26 cellular contexts compared by ENCODE assay signal in genomic region chr17:65433592-65433991, GRCh38.
DNase-seq lines count a peak whose midpoint lies in the region; ATAC-seq lines count a peak whose summit lies in the region.
"Had no signal": no experiment of that assay in that cellular context is flagged by ENCODE, and none has a peak within 500 bp of the region (broad histone marks: within the 10 kb centered on the region; RNA-seq: fewer than 3 reads in every experiment).

No MANE protein-coding gene starts in this region.

- H3K9me3 ChIP-seq in BLaER1 treated with 17β-estradiol and CSF1 and Interleukin-3, amounts not matched to agents 10 nM and 100 nM (replicated peaks in 1 of 11), result peaks cover 13 to 25% (median 22%) of the 10 kb centered on the region in 11 experiments; a peak in 21 of 22 replicates
- H3K9me3 ChIP-seq: pancreas, thyroid gland had no signal

- no peaks in the 10 kb centered on the region for H3K36me3 ChIP-seq in BLaER1 treated with 17β-estradiol and CSF1 and Interleukin-3, amounts not matched to agents 10 nM and 100 nM
- H3K36me3 ChIP-seq: pancreas, thyroid gland had no signal

- H4K20me1 ChIP-seq in BLaER1 treated with 17β-estradiol and CSF1 and Interleukin-3, amounts not matched to agents 10 nM and 100 nM, result no peaks in the 10 kb centered on the region

- no peak overlapping the region for H3K4me3 ChIP-seq in BLaER1 treated with 17β-estradiol and CSF1 and Interleukin-3, amounts not matched to agents 10 nM and 100 nM
- H3K4me3 ChIP-seq: dorsolateral prefrontal cortex, pancreas, thyroid gland had no signal

- H3K4me1 ChIP-seq in BLaER1 treated with 17β-estradiol and CSF1 and Interleukin-3, amounts not matched to agents 10 nM and 100 nM, result peaks cover 11 to 18% (median 15%) of the 10 kb centered on the region in 10 experiments; a peak in 19 of 20 replicates
- H3K4me1 ChIP-seq: foreskin keratinocyte, pancreas had no signal

- H3K27me3 ChIP-seq in BLaER1 treated with 17β-estradiol and CSF1 and Interleukin-3, amounts not matched to agents 10 nM and 100 nM, result peaks cover 0 to 11% (median 7%) of the 10 kb centered on the region in 11 experiments; a peak in 20 of 22 replicates
- H3K27me3 ChIP-seq: foreskin keratinocyte, pancreas, thyroid gland had no signal

- no peak for ATAC-seq in GM21723 (IDR thresholded peaks at IDR 0.05; ENCODE audit: unreplicated experiment)
- ATAC-seq: activated CD4-positive, CD25-positive, alpha-beta regulatory T cell treated with anti-CD3 and anti-CD28 coated beads, Interleukin-2, amount 50 U/mL, for 24 hours; foreskin keratinocyte; naive thymus-derived CD8-positive, alpha-beta T cell; sciatic nerve; SK-N-SH treated with all-trans-retinoic acid at 6 μM for 48 hours; stimulated activated memory B cell treated with anti-CD40 and anti-IgM and Interleukin-4, amounts not matched to agents 10 μg/mL and 1 μg/mL and 100 μg/mL, for 72 hours had no signal

- no peak overlapping the region for H3K9ac ChIP-seq in BLaER1 treated with 17β-estradiol and CSF1 and Interleukin-3, amounts not matched to agents 10 nM and 100 nM

- H3K4me2 ChIP-seq in BLaER1 treated with 17β-estradiol and CSF1 and Interleukin-3, amounts not matched to agents 10 nM and 100 nM, result peak overlapping the region; percentile 31 to 73 (median 59)

- no peak overlapping the region for H3K27ac ChIP-seq in BLaER1 treated with 17β-estradiol and CSF1 and Interleukin-3, amounts not matched to agents 10 nM and 100 nM
- H3K27ac ChIP-seq: dorsolateral prefrontal cortex, foreskin keratinocyte, pancreas, thyroid gland had no signal

- DNase-seq in LoVo (ENCODE audit: low spot score) (peak; percentile 71), amniotic epithelial cell (ENCODE audit: low read depth) (peak; percentile 100), mucosa of gallbladder (ENCODE audit: low spot score) (peak; percentile 38), EL (no peak), SIG-M5 treated with dmso at 0.1 percent for 504 hours (lab: John Stamatoyannopoulos, UW; ENCODE audit: unreplicated experiment) (no peak), NCI-H1694 (lab: John Stamatoyannopoulos, UW) (no peak)
- DNase-seq: CD8-positive, alpha-beta memory T cell; central memory CD4-positive, alpha-beta T cell; DMS79; dorsolateral prefrontal cortex; foreskin keratinocyte; H9; hippocampal formation; Kasumi-1; NCI-H1092 treated with DMSO at 0.1 percent for 48 hours; NCI-H2081 treated with DMSO at 0.1 percent for 48 hours; pancreas; T1000; thyroid gland had no signal

Comparison
In these comparisons a context has a peak if more than half of its experiments do, and no peak if none do; other contexts are left out.
1. DNase-seq: peak in LoVo (single experiment), amniotic epithelial cell (single experiment) and mucosa of gallbladder (single experiment); none in EL (single experiment), SIG-M5 treated with dmso at 0.1 percent for 504 hours (single experiment) and NCI-H1694 (single experiment).